Comparison of ENCODE assay signal across 19 cellular contexts in genomic region chr1:100718581-100718980, GRCh38. TPM values are rescaled to one million over a fixed set of nuclear protein-coding genes. Genes with fewer than 3 reads are reported as not detected.
"Had no signal": no experiment of that assay in that cellular context is flagged by ENCODE, and none has a peak within 500 bp of the region (broad histone marks: within the 10 kb centered on the region; RNA-seq: fewer than 3 reads in every experiment).

No MANE protein-coding gene starts in this region.

- H3K9me3 Mint-ChIP-seq: central memory CD8-positive, alpha-beta T cell; mesothelial cell of epicardium; naive B cell; stimulated activated naive B cell treated with anti-CD40 and anti-IgM and Interleukin-4, amounts not matched to agents 10 μg/mL and 1 μg/mL and 100 μg/mL, for 72 hours; T-helper 1 cell treated with Interleukin-12 subunit alpha and Interleukin-12 subunit beta and Interleukin-4 antibody, amounts not matched to agents 30 μg/mL and 1 μg/mL, for 36 hours; type B pancreatic cell had no signal

- H3K27ac Mint-ChIP-seq: naive B cell; stimulated activated naive B cell treated with anti-CD40 and anti-IgM and Interleukin-4, amounts not matched to agents 10 μg/mL and 1 μg/mL and 100 μg/mL, for 72 hours; T-helper 1 cell treated with Interleukin-12 subunit alpha and Interleukin-12 subunit beta and Interleukin-4 antibody, amounts not matched to agents 30 μg/mL and 1 μg/mL, for 36 hours; type B pancreatic cell had no signal

- H3K36me3 Mint-ChIP-seq: mesothelial cell of epicardium; naive B cell; stimulated activated naive B cell treated with anti-CD40 and anti-IgM and Interleukin-4, amounts not matched to agents 10 μg/mL and 1 μg/mL and 100 μg/mL, for 72 hours; type B pancreatic cell had no signal

- FAIRE-seq: keratinocyte, TTC549 had no signal

- ATAC-seq: gastrocnemius medialis; lower lobe of right lung; stimulated activated naive B cell treated with anti-CD40 and anti-IgM and Interleukin-4, amounts not matched to agents 10 μg/mL and 1 μg/mL and 100 μg/mL, for 72 hours had no signal

- H3K27me3 ChIP-seq: adrenal gland, gastrocnemius medialis, heart right ventricle, suprapubic skin had no signal

- DNase-seq: activated naive CD4-positive, alpha-beta T cell treated with anti-CD3 and anti-CD28 coated beads, Interleukin-2, amount 50 U/mL, for 16 hours; adrenal gland; cortex of kidney; effector CD8-positive, alpha-beta T cell; gastrocnemius medialis; heart right ventricle; lower lobe of right lung; naive B cell; retina; small intestine; stimulated activated CD4-positive, alpha-beta T cell treated with anti-CD3 and anti-CD28 coated beads, Interleukin-1b, Interleukin-23, amount 100 ng/mL, for 48 hours; stimulated activated naive B cell treated with anti-CD40 and anti-IgM and Interleukin-4, amounts not matched to agents 10 μg/mL and 1 μg/mL and 100 μg/mL, for 72 hours had no signal

- H3K4me1 ChIP-seq: lower lobe of right lung had no signal

- H3K4me1 Mint-ChIP-seq: naive B cell had no signal

- H3K9me3 ChIP-seq: adrenal gland, gastrocnemius medialis, heart right ventricle, lower lobe of right lung, suprapubic skin had no signal

- H3K27ac ChIP-seq: lower lobe of right lung, suprapubic skin had no signal

- H3K4me3 Mint-ChIP-seq: central memory CD8-positive, alpha-beta T cell; naive B cell; stimulated activated naive B cell treated with anti-CD40 and anti-IgM and Interleukin-4, amounts not matched to agents 10 μg/mL and 1 μg/mL and 100 μg/mL, for 72 hours; T-helper 1 cell treated with Interleukin-12 subunit alpha and Interleukin-12 subunit beta and Interleukin-4 antibody, amounts not matched to agents 30 μg/mL and 1 μg/mL, for 36 hours had no signal

- H3K36me3 ChIP-seq: adrenal gland, gastrocnemius medialis, heart right ventricle, lower lobe of right lung, suprapubic skin had no signal

RNA-seq across cellular contexts. Expression of gene VCAM1, which starts 1.0 kb away (rescaled TPM):
- polyA plus RNA-seq: keratinocyte had no signal
